Comparison of ENCODE assay signal across 8 cellular contexts in genomic region chr16:88770459-88771293, GRCh38. TPM values are rescaled to one million over a fixed set of nuclear protein-coding genes. Genes with fewer than 3 reads are reported as not detected.
DNase-seq lines count a peak whose midpoint lies in the region; ATAC-seq and TF ChIP-seq lines count a peak whose summit lies in the region.

No MANE protein-coding gene starts in this region.

- H3K27ac ChIP-seq in mucosa of rectum (ENCODE audit: low read depth in 2 of 2, low read length in 2 of 2) (peak overlapping the region; percentile 72 to 85), aorta (ENCODE audit: low read depth in 1 of 2, low read length in 2 of 2) (no peak overlapping the region)

- ATAC-seq in Right ventricle myocardium inferior (peak; percentile 14), aorta (ENCODE audit: low FRiP score) (no peak), HG02571 (IDR thresholded peaks at IDR 0.05; ENCODE audit: unreplicated experiment) (no peak)

- H3K4me3 ChIP-seq in choroid plexus epithelial cell (ENCODE audit: low read depth, low read length): peak overlapping the region; percentile 30
- H3K4me3 ChIP-seq in mucosa of rectum (ENCODE audit: low read length in 2 of 2): peak overlapping the region; percentile 48 to 52
- H3K4me3 ChIP-seq in aorta (ENCODE audit: low read length in 2 of 2): no peak overlapping the region

- 63 to 67% methylated on average over 33 to 42 of the region's 42 CpGs for WGBS in aorta, 2 donors

- H3K27me3 ChIP-seq in mucosa of rectum (ENCODE audit: control insufficient read depth in 2 of 2, insufficient read depth in 2 of 2, low read length in 2 of 2) (no peaks in the 10 kb centered on the region), aorta (ENCODE audit: control insufficient read depth in 1 of 2, insufficient read depth in 2 of 2, low read length in 1 of 2) (no peaks in the 10 kb centered on the region)

- no peak for TF ChIP-seq CTCF in choroid plexus epithelial cell (conservative IDR thresholded peaks at IDR 0.05; ENCODE audit: low read depth, low read length)

- H3K9ac ChIP-seq in mucosa of rectum (ENCODE audit: low read depth in 1 of 2, low read length in 2 of 2): peak overlapping the region; percentile 26 to 51

- DNase-seq in Right ventricle myocardium inferior (ENCODE audit: missing footprints): no peak
- no peak for DNase-seq in cardiac septum (ENCODE audit: low spot score)
- peak; percentile 89 for DNase-seq in OCI-M1 (lab: John Stamatoyannopoulos, UW)
- peak; percentile 96 for DNase-seq in choroid plexus epithelial cell (ENCODE audit: low read depth)
- DNase-seq in aorta: no peak
- DNase-seq in GOT3 (lab: John Stamatoyannopoulos, UW): no peak

- H3K4me1 ChIP-seq in mucosa of rectum (ENCODE audit: control insufficient read depth in 2 of 2, insufficient read depth in 2 of 2, low read length in 2 of 2) (peaks cover 47 to 55% of the 10 kb centered on the region in 2 donors), aorta (ENCODE audit: control insufficient read depth in 1 of 2, insufficient read depth in 2 of 2, low read length in 2 of 2) (no peaks in the 10 kb centered on the region)

- intact Hi-C loops in Right ventricle myocardium inferior (cut with DNase I): no loop called here
- intact Hi-C loops in cardiac septum (cut with DNase I): no loop called here
- intact Hi-C loops in aorta (cut with DNase I): no loop called here

- H3K9me3 ChIP-seq in mucosa of rectum (ENCODE audit: control insufficient read depth in 2 of 2, low read length in 2 of 2) (no peaks in the 10 kb centered on the region), aorta (ENCODE audit: control insufficient read depth, low read length) (no peaks in the 10 kb centered on the region)

- no peaks in the 10 kb centered on the region for H3K36me3 ChIP-seq in mucosa of rectum (ENCODE audit: control insufficient read depth in 2 of 2, insufficient read depth in 2 of 2, low read length in 2 of 2)
- no peaks in the 10 kb centered on the region for H3K36me3 ChIP-seq in aorta (ENCODE audit: control insufficient read depth in 1 of 2, insufficient read depth in 2 of 2, low read length in 1 of 2)

RNA-seq across cellular contexts. Expression of gene PIEZO1, which starts 14.3 kb away (rescaled TPM):
- total RNA-seq in Right ventricle myocardium inferior: 18.1 TPM
- total RNA-seq in cardiac septum: 20.4 TPM
- total RNA-seq in aorta: 100 to 1,000 TPM; 101 to 120 TPM
- polyA plus RNA-seq in aorta: 100 to 1,000 TPM in 1 of 2 donors, 10 to 100 TPM in 1; 35.9 to 205 TPM

RNA-seq across cellular contexts. Expression of gene CDT1, which starts 32.9 kb away (rescaled TPM):
- total RNA-seq in Right ventricle myocardium inferior (0.65 TPM), cardiac septum (0.46 TPM), aorta (1 to 10 TPM in 1 of 2 donors, under 1 TPM in 1; 0.88 to 1.5 TPM)
- 1 to 10 TPM in 1 of 2 donors, under 1 TPM in 1; 0.05 to 1.0 TPM for polyA plus RNA-seq in aorta

RNA-seq across cellular contexts. Expression of gene APRT, which starts 41.1 kb away (rescaled TPM):
- total RNA-seq in Right ventricle myocardium inferior: 45.3 TPM
- 46.6 TPM for total RNA-seq in cardiac septum
- 10 to 100 TPM; 60.2 to 61.3 TPM for total RNA-seq in aorta
- polyA plus RNA-seq in aorta: 100 to 1,000 TPM in 1 of 2 donors, 10 to 100 TPM in 1; 88.6 to 116 TPM

Comparison
In these comparisons a context has a peak if more than half of its experiments do, and no peak if none do; other contexts are left out.
1. DNase-seq: peak in OCI-M1 (single experiment) and choroid plexus epithelial cell (single experiment); none in Right ventricle myocardium inferior (single experiment), cardiac septum (single experiment), aorta (0 of 2) and GOT3 (single experiment).
2. H3K4me3 ChIP-seq: peak in choroid plexus epithelial cell (single experiment) and mucosa of rectum (2 of 2); none in aorta (0 of 2).
3. H3K27ac ChIP-seq: peak in mucosa of rectum (2 of 2); none in aorta (0 of 2).